ENCODE assay signal across 29 cellular contexts in genomic region chr3:65591313-65591712, GRCh38.
"Had no signal": no experiment of that assay in that cellular context is flagged by ENCODE, and none has a peak within 500 bp of the region (broad histone marks: within the 10 kb centered on the region; RNA-seq: fewer than 3 reads in every experiment).

No MANE protein-coding gene starts in this region.

- H3K27ac ChIP-seq: stomach, suprapubic skin, testis, thoracic aorta, thyroid gland, tibial artery, tibial nerve, transverse colon, upper lobe of left lung, upper lobe of right lung, uterus, vagina had no signal

- H3K4me1 Mint-ChIP-seq: stimulated activated effector memory CD8-positive, alpha-beta T cell treated with anti-CD3 and anti-CD28 coated beads, Interleukin-12 subunit alpha, Interleukin-12 subunit beta, amount 100 ng/mL, for 72 hours; stimulated activated memory B cell treated with anti-CD40 and anti-IgM and Interleukin-4, amounts not matched to agents 10 μg/mL and 1 μg/mL and 100 μg/mL, for 72 hours; stimulated activated naive B cell treated with anti-CD40 and anti-IgM and Interleukin-4, amounts not matched to agents 10 μg/mL and 1 μg/mL and 100 μg/mL, for 72 hours; stimulated activated naive CD8-positive, alpha-beta T cell treated with anti-CD3 and anti-CD28 coated beads, Interleukin-15, amount 100 ng/mL, for 72 hours had no signal

- H3K36me3 Mint-ChIP-seq: stimulated activated effector memory CD8-positive, alpha-beta T cell treated with anti-CD3 and anti-CD28 coated beads, Interleukin-12 subunit alpha, Interleukin-12 subunit beta, amount 100 ng/mL, for 72 hours; stimulated activated memory B cell treated with anti-CD40 and anti-IgM and Interleukin-4, amounts not matched to agents 10 μg/mL and 1 μg/mL and 100 μg/mL, for 72 hours; stimulated activated naive B cell treated with anti-CD40 and anti-IgM and Interleukin-4, amounts not matched to agents 10 μg/mL and 1 μg/mL and 100 μg/mL, for 72 hours; type B pancreatic cell had no signal

- DNase-seq: stimulated activated CD4-positive, alpha-beta T cell treated with anti-CD3 and anti-CD28 coated beads, Interleukin-2, amount 100 ng/mL, for 48 hours; stimulated activated CD4-positive, alpha-beta T cell treated with anti-CD3 and anti-CD28 coated beads, Interleukin-4, amount 100 ng/mL, for 1 hour; stimulated activated CD4-positive, alpha-beta T cell treated with anti-CD3 and anti-CD28 coated beads, Interleukin-4, amount 100 ng/mL, for 24 hours; stimulated activated CD4-positive, alpha-beta T cell treated with anti-CD3 and anti-CD28 coated beads, Interleukin-4, amount 100 ng/mL, for 4 hours; stimulated activated CD8-positive, alpha-beta memory T cell treated with anti-CD3 and anti-CD28 coated beads, Interleukin-4, amount 100 ng/mL, for 48 hours; stimulated activated naive B cell treated with anti-CD40 and anti-IgM and Interleukin-4, amounts not matched to agents 10 μg/mL and 1 μg/mL and 100 μg/mL, for 72 hours; stimulated activated naive CD4-positive, alpha-beta T cell; stimulated activated naive CD4-positive, alpha-beta T cell treated with Interleukin-2 at 50 U/mL for 16 hours; stimulated activated naive CD8-positive, alpha-beta T cell treated with anti-CD3 and anti-CD28 coated beads, Interleukin-15, amount 100 ng/mL, for 72 hours; stimulated activated naive CD8-positive, alpha-beta T cell treated with anti-CD3 and anti-CD28 coated beads, Interleukin-15, Interleukin-2, amounts not matched to agents 100 U/mL and 50 U/mL, for 24 hours; stomach; substantia nigra; testis; thyroid gland; tibial artery; transverse colon; trophoblast cell; upper lobe of left lung; upper lobe of right lung; uterus had no signal

- ATAC-seq: stimulated activated effector memory CD8-positive, alpha-beta T cell treated with anti-CD3 and anti-CD28 coated beads, Interleukin-12 subunit alpha, Interleukin-12 subunit beta, amount 100 ng/mL, for 72 hours; stimulated activated memory B cell treated with anti-CD40 and anti-IgM and Interleukin-4, amounts not matched to agents 10 μg/mL and 1 μg/mL and 100 μg/mL, for 72 hours; stimulated activated naive B cell treated with anti-CD40 and anti-IgM and Interleukin-4, amounts not matched to agents 10 μg/mL and 1 μg/mL and 100 μg/mL, for 72 hours; stimulated activated naive CD8-positive, alpha-beta T cell treated with anti-CD3 and anti-CD28 coated beads, Interleukin-15, amount 100 ng/mL, for 72 hours; stimulated activated naive CD8-positive, alpha-beta T cell treated with anti-CD3 and anti-CD28 coated beads, Interleukin-15, Interleukin-2, amounts not matched to agents 100 U/mL and 50 U/mL, for 24 hours; upper lobe of right lung had no signal

- H3K36me3 ChIP-seq: stomach, suprapubic skin, thoracic aorta, thyroid gland, tibial artery, tibial nerve, transverse colon, upper lobe of left lung, upper lobe of right lung, uterus, vagina had no signal

- H3K27ac Mint-ChIP-seq: stimulated activated effector memory CD8-positive, alpha-beta T cell treated with anti-CD3 and anti-CD28 coated beads, Interleukin-12 subunit alpha, Interleukin-12 subunit beta, amount 100 ng/mL, for 72 hours; stimulated activated memory B cell treated with anti-CD40 and anti-IgM and Interleukin-4, amounts not matched to agents 10 μg/mL and 1 μg/mL and 100 μg/mL, for 72 hours; stimulated activated naive B cell treated with anti-CD40 and anti-IgM and Interleukin-4, amounts not matched to agents 10 μg/mL and 1 μg/mL and 100 μg/mL, for 72 hours; stimulated activated naive CD8-positive, alpha-beta T cell treated with anti-CD3 and anti-CD28 coated beads, Interleukin-15, amount 100 ng/mL, for 72 hours; stimulated activated naive CD8-positive, alpha-beta T cell treated with anti-CD3 and anti-CD28 coated beads, Interleukin-15, Interleukin-2, amounts not matched to agents 100 ng/mL and 50 ng/mL, for 24 hours; type B pancreatic cell had no signal

- H3K27me3 ChIP-seq: suprapubic skin, testis, thyroid gland, tibial artery, tibial nerve, transverse colon, upper lobe of left lung, upper lobe of right lung, uterus, vagina had no signal

- H3K4me1 ChIP-seq: suprapubic skin, testis, upper lobe of left lung, upper lobe of right lung, vagina had no signal

- FAIRE-seq: urothelium cell line had no signal

- H3K27me3 Mint-ChIP-seq: type B pancreatic cell had no signal

- H3K9me3 ChIP-seq: stomach, suprapubic skin, testis, thoracic aorta, thyroid gland, tibial artery, tibial nerve, transverse colon, upper lobe of left lung, upper lobe of right lung, uterus, vagina had no signal

- H3K4me3 Mint-ChIP-seq: stimulated activated effector memory CD8-positive, alpha-beta T cell treated with anti-CD3 and anti-CD28 coated beads, Interleukin-12 subunit alpha, Interleukin-12 subunit beta, amount 100 ng/mL, for 72 hours; stimulated activated memory B cell treated with anti-CD40 and anti-IgM and Interleukin-4, amounts not matched to agents 10 μg/mL and 1 μg/mL and 100 μg/mL, for 72 hours; stimulated activated naive B cell treated with anti-CD40 and anti-IgM and Interleukin-4, amounts not matched to agents 10 μg/mL and 1 μg/mL and 100 μg/mL, for 72 hours; stimulated activated naive CD8-positive, alpha-beta T cell treated with anti-CD3 and anti-CD28 coated beads, Interleukin-15, amount 100 ng/mL, for 72 hours; stimulated activated naive CD8-positive, alpha-beta T cell treated with anti-CD3 and anti-CD28 coated beads, Interleukin-15, Interleukin-2, amounts not matched to agents 100 ng/mL and 50 ng/mL, for 24 hours; type B pancreatic cell had no signal

- H3K4me3 ChIP-seq: stomach, suprapubic skin, testis, thoracic aorta, thyroid gland, tibial artery, tibial nerve, transverse colon, upper lobe of left lung, upper lobe of right lung, uterus, vagina had no signal

- H3K9me3 Mint-ChIP-seq: type B pancreatic cell had no signal
